In genomic region chr1:244817415-244817894, GRCh38 we compare ENCODE assay signal across 20 cellular contexts. TPM values are rescaled to one million over a fixed set of nuclear protein-coding genes. Genes with fewer than 3 reads are reported as not detected.
DNase-seq lines count a peak whose midpoint lies in the region; ATAC-seq and TF ChIP-seq lines count a peak whose summit lies in the region.
"Had no signal": no experiment of that assay in that cellular context is flagged by ENCODE, and none has a peak within 500 bp of the region (broad histone marks: within the 10 kb centered on the region; RNA-seq: fewer than 3 reads in every experiment).

No MANE protein-coding gene starts in this region.

- H4K12ac ChIP-seq in trophoblast cell (ENCODE audit: low read depth, low read length), result no peak overlapping the region

- intact Hi-C loops in dendritic cell treated with granulocyte-macrophage colony-stimulating factor and Interleukin-4, amounts not matched to agents 40 ng/mL and 50 ng/mL, for 4 days (cut with micrococcal nuclease), result loop anchor here (2.0 to 10.0 kb wide), 2 partner anchors 15 to 47 kb away; partner anchors contain the start of gene HNRNPU

- H2BK5ac ChIP-seq in trophoblast cell (ENCODE audit: low read depth, low read length, poor library complexity), result peak overlapping the region; percentile 29

- no CpG with 5 or more reads among the region's 12 CpGs for WGBS in trophoblast cell (ENCODE audit: extremely low coverage, insufficient coverage, insufficient read length)

- peak overlapping the region; percentile 69 for H3K4me3 Mint-ChIP-seq in GM23338
- peak overlapping the region; percentile 87 for H3K4me3 Mint-ChIP-seq in dendritic cell treated with granulocyte-macrophage colony-stimulating factor and Interleukin-4, amounts not matched to agents 40 ng/mL and 50 ng/mL, for 4 days
- H3K4me3 Mint-ChIP-seq in activated T-helper 17 cell treated with anti-CD3 and anti-CD28 coated beads, Interleukin-2, amount 50 U/mL, for 72 hours, result no peak overlapping the region
- no peak overlapping the region for H3K4me3 Mint-ChIP-seq in activated CD8-positive, alpha-beta memory T cell treated with anti-CD3 and anti-CD28 coated beads, Interleukin-2, amount 10 ng/mL, durations not matched to agents 7 days and 5 days

- H2BK120ac ChIP-seq in trophoblast cell (ENCODE audit: insufficient read depth, low read length, poor library complexity), result no peak overlapping the region

- peaks cover 37% of the 10 kb centered on the region for H3K36me3 Mint-ChIP-seq in GM23338 (ENCODE audit: low read depth)
- H3K36me3 Mint-ChIP-seq in dendritic cell treated with granulocyte-macrophage colony-stimulating factor and Interleukin-4, amounts not matched to agents 40 ng/mL and 50 ng/mL, for 4 days (ENCODE audit: low read depth), result peaks cover 18% of the 10 kb centered on the region
- no peaks in the 10 kb centered on the region for H3K36me3 Mint-ChIP-seq in activated T-helper 17 cell treated with anti-CD3 and anti-CD28 coated beads, Interleukin-2, amount 50 U/mL, for 72 hours (ENCODE audit: low read depth)
- H3K36me3 Mint-ChIP-seq in activated CD8-positive, alpha-beta memory T cell treated with anti-CD3 and anti-CD28 coated beads, Interleukin-2, amount 10 ng/mL, durations not matched to agents 7 days and 5 days, result no peaks in the 10 kb centered on the region

- H3K27me3 ChIP-seq in GM23338 (ENCODE audit: insufficient read depth) (no peaks in the 10 kb centered on the region), iPS-20b (ENCODE audit: insufficient read depth, low read length) (no peaks in the 10 kb centered on the region), trophoblast cell (ENCODE audit: insufficient read depth, low read length) (no peaks in the 10 kb centered on the region)
- H3K27me3 ChIP-seq: BLaER1 treated with 17β-estradiol and CSF1 and Interleukin-3, amounts not matched to agents 10 nM and 100 nM had no signal

- no peaks in the 10 kb centered on the region for H3K9me3 ChIP-seq in iPS-20b (ENCODE audit: insufficient read depth, low read depth, low read length)
- H3K9me3 ChIP-seq in trophoblast cell (ENCODE audit: insufficient read depth, low read depth, low read length), result no peaks in the 10 kb centered on the region
- H3K9me3 ChIP-seq: A549; BLaER1 treated with 17β-estradiol and CSF1 and Interleukin-3, amounts not matched to agents 10 nM and 100 nM; SK-N-SH had no signal

- H3F3A ChIP-seq in GM23338 (replicated peaks; ENCODE audit: low read depth), result 0 out of 2 replicates have a peak, but pooled peaks cover 8% of the 10 kb centered on the region

- H3K27ac ChIP-seq in GM23338 (ENCODE audit: low read depth), result peak overlapping the region; percentile 94
- peak overlapping the region; percentile 55 for H3K27ac ChIP-seq in iPS-20b (ENCODE audit: low read length)
- no peak overlapping the region for H3K27ac ChIP-seq in trophoblast cell (ENCODE audit: low read depth, low read length)
- H3K27ac ChIP-seq: A549; BLaER1 treated with 17β-estradiol and CSF1 and Interleukin-3, amounts not matched to agents 10 nM and 100 nM had no signal

- 0 out of 2 replicates have a peak, but pooled peaks cover 4% of the 10 kb centered on the region for H3K36me3 ChIP-seq in GM23338 (ENCODE audit: insufficient read depth)
- peaks cover 6% of the 10 kb centered on the region; the same call in 1 of the 2 replicates for H3K36me3 ChIP-seq in iPS-20b (ENCODE audit: insufficient read depth, low read depth, low read length)
- no peaks in the 10 kb centered on the region for H3K36me3 ChIP-seq in trophoblast cell (ENCODE audit: control insufficient read depth in 1 of 2, insufficient read depth in 2 of 2, low read length in 2 of 2)
- H3K36me3 ChIP-seq: BLaER1 treated with 17β-estradiol and CSF1 and Interleukin-3, amounts not matched to agents 10 nM and 100 nM had no signal

- H3K4me3 ChIP-seq in GM23338 (peak overlapping the region; percentile 51), iPS-20b (ENCODE audit: low read length) (peak overlapping the region; percentile 64; the same call in 1 of the 2 replicates), trophoblast cell (ENCODE audit: low read depth, low read length) (no peak overlapping the region)
- H3K4me3 ChIP-seq: A549; BLaER1 treated with 17β-estradiol and CSF1 and Interleukin-3, amounts not matched to agents 10 nM and 100 nM had no signal

- no peak overlapping the region for H3K18ac ChIP-seq in trophoblast cell (ENCODE audit: low read length)

- H3K4me1 ChIP-seq in GM23338 (ENCODE audit: insufficient read depth), result peaks cover 33% of the 10 kb centered on the region
- peaks cover 22% of the 10 kb centered on the region; the same call in 1 of the 2 replicates for H3K4me1 ChIP-seq in iPS-20b (ENCODE audit: insufficient read depth, low read length)
- peaks cover 3 to 4% of the 10 kb centered on the region in 2 experiments for H3K4me1 ChIP-seq in trophoblast cell (ENCODE audit: control insufficient read depth in 1 of 2, insufficient read depth in 2 of 2, low read length in 2 of 2)
- H3K4me1 ChIP-seq: A549 had no signal

- TF ChIP-seq CTCF in GM23338 (conservative IDR thresholded peaks at IDR 0.05; ENCODE audit: low read depth in 2 of 2), result no peak

- H3K9me3 Mint-ChIP-seq in GM23338, result peaks cover 5% of the 10 kb centered on the region; the same call in 2 of the 3 replicates
- no peaks in the 10 kb centered on the region for H3K9me3 Mint-ChIP-seq in dendritic cell treated with granulocyte-macrophage colony-stimulating factor and Interleukin-4, amounts not matched to agents 40 ng/mL and 50 ng/mL, for 4 days
- H3K9me3 Mint-ChIP-seq in activated T-helper 17 cell treated with anti-CD3 and anti-CD28 coated beads, Interleukin-2, amount 50 U/mL, for 72 hours, result no peaks in the 10 kb centered on the region
- no peaks in the 10 kb centered on the region for H3K9me3 Mint-ChIP-seq in activated CD8-positive, alpha-beta memory T cell treated with anti-CD3 and anti-CD28 coated beads, Interleukin-2, amount 10 ng/mL, durations not matched to agents 7 days and 5 days (ENCODE audit: low read depth)

- H2AK5ac ChIP-seq in trophoblast cell (ENCODE audit: low read length), result no peak overlapping the region

- no peaks in the 10 kb centered on the region for H4K20me1 ChIP-seq in GM23338 (replicated peaks; ENCODE audit: insufficient read depth)
- H4K20me1 ChIP-seq: BLaER1 treated with 17β-estradiol and CSF1 and Interleukin-3, amounts not matched to agents 10 nM and 100 nM had no signal

- H3K79me1 ChIP-seq in trophoblast cell (ENCODE audit: low read length), result peaks cover 2% of the 10 kb centered on the region

- H3K4me1 Mint-ChIP-seq in GM23338, result peaks cover 47% of the 10 kb centered on the region
- H3K4me1 Mint-ChIP-seq in dendritic cell treated with granulocyte-macrophage colony-stimulating factor and Interleukin-4, amounts not matched to agents 40 ng/mL and 50 ng/mL, for 4 days (ENCODE audit: low read depth), result peaks cover 33% of the 10 kb centered on the region
- peaks cover 7% of the 10 kb centered on the region for H3K4me1 Mint-ChIP-seq in activated T-helper 17 cell treated with anti-CD3 and anti-CD28 coated beads, Interleukin-2, amount 50 U/mL, for 72 hours
- peaks cover 11% of the 10 kb centered on the region for H3K4me1 Mint-ChIP-seq in activated CD8-positive, alpha-beta memory T cell treated with anti-CD3 and anti-CD28 coated beads, Interleukin-2, amount 10 ng/mL, durations not matched to agents 7 days and 5 days

- no peak overlapping the region for H4K8ac ChIP-seq in trophoblast cell (ENCODE audit: low read depth, low read length)

- peak overlapping the region; percentile 81 for H2BK12ac ChIP-seq in trophoblast cell (ENCODE audit: low read length)

- CTCF ChIA-PET in activated CD8-positive, alpha-beta memory T cell treated with anti-CD3 and anti-CD28 coated beads, Interleukin-2, amount 10 ng/mL, durations not matched to agents 7 days and 5 days (lab: Charles Lee), result no interaction called here

- peaks cover 18% of the 10 kb centered on the region for H3K27me3 Mint-ChIP-seq in GM23338 (ENCODE audit: insufficient read depth, low read depth, poor library complexity)
- H3K27me3 Mint-ChIP-seq in dendritic cell treated with granulocyte-macrophage colony-stimulating factor and Interleukin-4, amounts not matched to agents 40 ng/mL and 50 ng/mL, for 4 days, result no peaks in the 10 kb centered on the region
- peaks cover 12% of the 10 kb centered on the region for H3K27me3 Mint-ChIP-seq in activated T-helper 17 cell treated with anti-CD3 and anti-CD28 coated beads, Interleukin-2, amount 50 U/mL, for 72 hours
- H3K27me3 Mint-ChIP-seq in activated CD8-positive, alpha-beta memory T cell treated with anti-CD3 and anti-CD28 coated beads, Interleukin-2, amount 10 ng/mL, durations not matched to agents 7 days and 5 days, result peaks cover 25% of the 10 kb centered on the region

- peak overlapping the region; percentile 66; the same call in 1 of the 2 replicates for H3K27ac Mint-ChIP-seq in GM23338
- H3K27ac Mint-ChIP-seq in dendritic cell treated with granulocyte-macrophage colony-stimulating factor and Interleukin-4, amounts not matched to agents 40 ng/mL and 50 ng/mL, for 4 days, result peak overlapping the region; percentile 99
- no peak overlapping the region for H3K27ac Mint-ChIP-seq in activated T-helper 17 cell treated with anti-CD3 and anti-CD28 coated beads, Interleukin-2, amount 50 U/mL, for 72 hours
- no peak overlapping the region for H3K27ac Mint-ChIP-seq in activated CD8-positive, alpha-beta memory T cell treated with anti-CD3 and anti-CD28 coated beads, Interleukin-2, amount 10 ng/mL, durations not matched to agents 7 days and 5 days

- H4K91ac ChIP-seq in trophoblast cell (ENCODE audit: low read depth, low read length), result no peak overlapping the region

- peak overlapping the region; percentile 74 for H3K14ac ChIP-seq in trophoblast cell (ENCODE audit: low read length)

- H3K4me2 ChIP-seq in GM23338 (peak overlapping the region; percentile 76), trophoblast cell (ENCODE audit: low read length) (no peak overlapping the region)
- H3K4me2 ChIP-seq: A549; BLaER1 treated with 17β-estradiol and CSF1 and Interleukin-3, amounts not matched to agents 10 nM and 100 nM; SK-N-SH had no signal

- no peak for DNase-seq in GM23338 (ENCODE audit: low spot score)
- no peak for DNase-seq in trophoblast cell
- no peak for DNase-seq in activated CD8-positive, alpha-beta memory T cell treated with anti-CD3 and anti-CD28 coated beads, Interleukin-2, amount 10 ng/mL, durations not matched to agents 7 days and 5 days
- no peak for DNase-seq in superior temporal gyrus (ENCODE audit: extremely low spot score)
- DNase-seq in iPS-NIHi11 (ENCODE audit: low spot score), result no peak
- DNase-seq: DMS79 treated with DMSO at 0.1 percent for 48 hours, KG1, NCI-H1417 treated with DMSO at 0.1 percent for 48 hours, NCI-H1930, NCI-H345, NCI-H524 treated with DMSO at 0.1 percent for 48 hours, PC-3, RPMI8226, SHP77 treated with DMSO at 0.1 percent for 48 hours, SK-N-SH had no signal

- H2AFZ ChIP-seq in GM23338 (no peak overlapping the region), trophoblast cell (ENCODE audit: insufficient read depth, low read length, poor library complexity) (no peak overlapping the region)

- no peak overlapping the region for H3K4ac ChIP-seq in trophoblast cell (ENCODE audit: low read depth, low read length)

- H3K79me2 ChIP-seq in GM23338 (replicated peaks; ENCODE audit: insufficient read depth) (peaks cover 63% of the 10 kb centered on the region), trophoblast cell (ENCODE audit: control insufficient read depth, insufficient read depth, low read length, poor library complexity) (no peaks in the 10 kb centered on the region)

- no peak overlapping the region for H3K23ac ChIP-seq in trophoblast cell (ENCODE audit: low read length)

- no peak for ATAC-seq in GM23338
- no peak for ATAC-seq in activated T-helper 17 cell treated with anti-CD3 and anti-CD28 coated beads, Interleukin-2, amount 50 U/mL, for 72 hours (replicated peaks)
- ATAC-seq in activated CD8-positive, alpha-beta memory T cell treated with anti-CD3 and anti-CD28 coated beads, Interleukin-2, amount 10 ng/mL, durations not matched to agents 7 days and 5 days, result no peak
- ATAC-seq: A549 had no signal

- H3K9ac ChIP-seq in iPS-20b (ENCODE audit: low read depth, low read length) (peak overlapping the region; percentile 82; the same call in 1 of the 2 replicates), trophoblast cell (ENCODE audit: low read length) (no peak overlapping the region)
- H3K9ac ChIP-seq: BLaER1 treated with 17β-estradiol and CSF1 and Interleukin-3, amounts not matched to agents 10 nM and 100 nM; SK-N-SH had no signal

- H3K9me2 ChIP-seq in GM23338 (ENCODE audit: insufficient read depth), result no peaks in the 10 kb centered on the region
- H3K9me2 ChIP-seq: SK-N-SH had no signal

RNA-seq across cellular contexts. Expression of gene COX20, which starts 18.0 kb away (rescaled TPM):
- total RNA-seq in GM23338 (2014; rRNA removed; shearing (Covaris generic)), result 19.3 and 20.0 TPM in 2 replicates
- polyA plus RNA-seq in GM23338 (2016; fragmentation: Nextera tagmentation; extraction: Ambion mirVana), result 175 and 187 TPM in 2 replicates
- polyA plus RNA-seq in trophoblast cell (2013), result 97.6 and 104 TPM in 2 replicates
- total RNA-seq in activated T-helper 17 cell treated with anti-CD3 and anti-CD28 coated beads, Interleukin-2, amount 50 U/mL, for 72 hours, result 10 to 100 TPM; 38.7 to 43.1 TPM
- total RNA-seq in activated CD8-positive, alpha-beta memory T cell treated with anti-CD3 and anti-CD28 coated beads, Interleukin-2, amount 10 ng/mL, durations not matched to agents 7 days and 5 days, result 10 to 100 TPM; 21.6 to 26.3 TPM

RNA-seq across cellular contexts. Expression of gene HNRNPU, which starts 46.9 kb away (rescaled TPM):
- total RNA-seq in GM23338 (2014; rRNA removed; shearing (Covaris generic)), result 630 and 687 TPM in 2 replicates
- polyA plus RNA-seq in GM23338 (2016; fragmentation: Nextera tagmentation; extraction: Ambion mirVana), result 406 and 422 TPM in 2 replicates
- polyA plus RNA-seq in trophoblast cell (2013), result 342 and 352 TPM in 2 replicates
- total RNA-seq in activated T-helper 17 cell treated with anti-CD3 and anti-CD28 coated beads, Interleukin-2, amount 50 U/mL, for 72 hours, result 100 to 1,000 TPM; 336 to 438 TPM
- 100 to 1,000 TPM; 410 to 503 TPM for total RNA-seq in activated CD8-positive, alpha-beta memory T cell treated with anti-CD3 and anti-CD28 coated beads, Interleukin-2, amount 10 ng/mL, durations not matched to agents 7 days and 5 days

Comparison
In these comparisons a context has a peak if more than half of its experiments do, and no peak if none do; other contexts are left out.
1. H3K27ac Mint-ChIP-seq: peak in GM23338 (single experiment) and dendritic cell treated with granulocyte-macrophage colony-stimulating factor and Interleukin-4, amounts not matched to agents 40 ng/mL and 50 ng/mL, for 4 days (single experiment); none in activated T-helper 17 cell treated with anti-CD3 and anti-CD28 coated beads, Interleukin-2, amount 50 U/mL, for 72 hours (single experiment) and activated CD8-positive, alpha-beta memory T cell treated with anti-CD3 and anti-CD28 coated beads, Interleukin-2, amount 10 ng/mL, durations not matched to agents 7 days and 5 days (single experiment).
2. H3K4me3 Mint-ChIP-seq: peak in GM23338 (single experiment) and dendritic cell treated with granulocyte-macrophage colony-stimulating factor and Interleukin-4, amounts not matched to agents 40 ng/mL and 50 ng/mL, for 4 days (single experiment); none in activated T-helper 17 cell treated with anti-CD3 and anti-CD28 coated beads, Interleukin-2, amount 50 U/mL, for 72 hours (single experiment) and activated CD8-positive, alpha-beta memory T cell treated with anti-CD3 and anti-CD28 coated beads, Interleukin-2, amount 10 ng/mL, durations not matched to agents 7 days and 5 days (single experiment).